Comparison of ENCODE assay signal across 8 cellular contexts in the genomic region with DNA sequence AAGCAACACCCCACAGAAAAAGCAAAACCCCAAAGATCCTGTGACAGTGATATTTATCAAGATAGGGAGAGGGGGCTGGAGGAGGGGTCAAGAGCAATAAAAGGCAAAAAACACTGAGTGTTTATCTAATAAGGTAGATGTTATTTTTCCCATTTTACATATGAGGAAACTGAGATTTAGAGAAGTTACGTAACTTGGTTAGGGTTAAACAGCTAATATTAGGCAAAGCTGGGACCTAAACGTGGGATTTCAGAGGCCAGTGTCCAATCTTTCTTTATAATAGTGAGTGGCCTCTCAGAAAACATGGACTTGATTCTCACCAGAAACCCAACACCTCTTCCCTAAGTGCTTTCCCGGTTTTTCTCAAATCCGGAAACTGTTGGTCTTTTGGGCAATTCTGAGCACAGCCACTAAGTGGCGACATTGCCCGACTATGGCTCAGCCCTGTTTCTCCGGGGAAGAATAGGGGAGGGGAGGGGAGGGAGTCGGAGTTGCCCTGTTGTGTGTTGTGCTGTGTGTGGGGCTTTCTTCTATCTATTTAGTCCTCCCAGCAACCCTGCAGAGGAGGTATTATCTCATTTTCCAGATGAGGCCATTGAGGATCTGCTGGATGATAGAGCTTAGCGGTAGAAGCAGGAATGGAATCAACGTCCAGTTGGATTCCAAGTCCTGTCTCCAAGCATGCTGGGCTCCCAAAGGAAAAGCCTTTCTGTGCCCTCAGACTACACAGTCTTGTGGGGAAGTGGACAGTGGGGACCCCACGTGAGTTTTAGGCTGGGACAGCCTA. TPM values are rescaled to one million over a fixed set of nuclear protein-coding genes. Genes with fewer than 3 reads are reported as not detected.
DNase-seq lines count a peak whose midpoint lies in the region; ATAC-seq and TF ChIP-seq lines count a peak whose summit lies in the region.
"Not testable (repeated sequence)": the region's sequence is repeated elsewhere in the genome, so short reads cannot be mapped to it uniquely, and the experiment has no call there.

No MANE protein-coding gene starts in this region.

- peak in 1 of 4 donors; percentile 58 for ATAC-seq in psoas muscle

- intact Hi-C loops in OCI-LY7 (cut with micrococcal nuclease; ENCODE audit: unreplicated experiment), result loop anchor here (10.0 kb wide), 1 partner anchor 168 kb away; no protein-coding TSS in a partner anchor
- intact Hi-C loops in esophagus squamous epithelium (cut with DNase I), result loop anchor here (10.0 kb wide), 1 partner anchor 298 kb away; no protein-coding TSS in a partner anchor
- intact Hi-C loops in psoas muscle (cut with DNase I), result not testable (repeated sequence)

- H3K36me3 ChIP-seq in OCI-LY7 (ENCODE audit: insufficient read depth, low read length); adipocyte (ENCODE audit: control insufficient read depth, insufficient read depth, low read length, severe bottlenecking); esophagus squamous epithelium; psoas muscle (ENCODE audit: insufficient read depth in 1 of 2, low read depth in 1 of 2): not testable (repeated sequence)

- H3K9me2 ChIP-seq in OCI-LY7 (ENCODE audit: insufficient read depth, low read length), result not testable (repeated sequence)

- not testable (repeated sequence) for H3K27ac ChIP-seq in OCI-LY7 (ENCODE audit: low read depth, low read length, poor library complexity, severe bottlenecking); esophagus squamous epithelium; psoas muscle

- not testable (repeated sequence) for BruUV-seq in OCI-LY7 (replicated peaks; lab: Mats Ljungman, UMichigan)

- H4K20me1 ChIP-seq in OCI-LY7 (ENCODE audit: insufficient read depth, low read length), result not testable (repeated sequence)

- H3K27me3 ChIP-seq in adipocyte (replicated peaks; ENCODE audit: control insufficient read depth, insufficient read depth, low read length) (peaks cover 39% of the 10 kb centered on the region), esophagus squamous epithelium (peaks cover 0 to 54% (median 0%) of the 10 kb centered on the region in 4 donors), psoas muscle (ENCODE audit: insufficient read depth in 3 of 3, low read length in 2 of 3) (peaks cover 0 to 41% (median 11%) of the 10 kb centered on the region in 3 donors)

- H3K9ac ChIP-seq in adipocyte (ENCODE audit: low read length), result not testable (repeated sequence)

- CTCF ChIA-PET in OCI-LY7 (lab: Charles Lee; ENCODE audit: unreplicated experiment), result interaction anchor here (1.0 kb wide), 1 partner anchor 11 kb away, joined by 4 read pairs; no protein-coding TSS in a partner anchor

- H3K79me2 ChIP-seq in OCI-LY7 (ENCODE audit: insufficient read depth, low read depth, low read length), result not testable (repeated sequence)

- TF ChIP-seq CTCF in AG10803 (conservative IDR thresholded peaks at IDR 0.05; ENCODE audit: low read length) (peak; percentile 24), GM12875 (IDR thresholded peaks at IDR 0.05; ENCODE audit: borderline replicate concordance, insufficient read depth, low read depth, low read length) (0 out of 2 replicates have a peak, but pooled peaks have one; percentile 21), OCI-LY7 (conservative IDR thresholded peaks at IDR 0.05; ENCODE audit: low read length) (peak; percentile 58), esophagus squamous epithelium (IDR thresholded peaks at IDR 0.05) (peak in 5 of 6 experiments; percentile 19 to 56 (median 35)), psoas muscle (IDR thresholded peaks at IDR 0.05) (peak; percentile 20)
- TF ChIP-seq CTCF in NB4 (IDR thresholded peaks at IDR 0.05; ENCODE audit: low read depth, low read length), result not testable (repeated sequence)

- WGBS in esophagus squamous epithelium, 2 donors, result 36 to 49% methylated on average over 4 to 6 of the region's 11 CpGs
- 26 to 39% (median 38%) methylated on average over 8 to 10 of the region's 11 CpGs for WGBS in psoas muscle, 3 donors

- DNase-seq in AG10803 (ENCODE audit: low read depth); OCI-LY7 (ENCODE audit: low spot score); esophagus squamous epithelium (lab: John Stamatoyannopoulos, UW); psoas muscle: not testable (repeated sequence)
- peak; percentile 18 for DNase-seq in NB4 (ENCODE audit: low read depth)
- peak; percentile 28 for DNase-seq in adipocyte (ENCODE audit: low read depth)
- peak; percentile 61 for DNase-seq in left kidney (ENCODE audit: low read depth, low spot score)

- H2AFZ ChIP-seq in OCI-LY7 (ENCODE audit: low read length), result not testable (repeated sequence)

- POLR2A ChIA-PET in OCI-LY7 (lab: Charles Lee), result interaction anchor here (0.7 kb wide), 1 partner anchor 27 kb away, joined by 3 read pairs; no protein-coding TSS in a partner anchor

- H3K9me3 ChIP-seq in OCI-LY7 (ENCODE audit: low read length); adipocyte (ENCODE audit: control insufficient read depth, low read length); esophagus squamous epithelium; psoas muscle: not testable (repeated sequence)

- H3K4me1 ChIP-seq in OCI-LY7 (ENCODE audit: insufficient read depth, low read length, poor library complexity, severe bottlenecking); adipocyte (ENCODE audit: control insufficient read depth, insufficient read depth, low read length); esophagus squamous epithelium; psoas muscle: not testable (repeated sequence)

- H3K4me2 ChIP-seq in OCI-LY7 (ENCODE audit: low read length), result not testable (repeated sequence)

- TF ChIP-seq POLR2A in NB4 (IDR thresholded peaks at IDR 0.05; ENCODE audit: extremely low read depth, insufficient read length); esophagus squamous epithelium (IDR thresholded peaks at IDR 0.05): not testable (repeated sequence)

- not testable (repeated sequence) for H3K4me3 ChIP-seq in AG10803 (ENCODE audit: low read length); GM12875 (ENCODE audit: low read depth, low read length); NB4 (ENCODE audit: low read depth, low read length); OCI-LY7 (ENCODE audit: low read depth, low read length, poor library complexity, severe bottlenecking); adipocyte (ENCODE audit: low read length); esophagus squamous epithelium; psoas muscle

RNA-seq across cellular contexts. Expression of a gene that starts 58.7 kb away (rescaled TPM):
- 11.1 and 12.0 TPM in 2 replicates for total RNA-seq in OCI-LY7 (2014; rRNA removed; shearing (Covaris generic))
- total RNA-seq in OCI-LY7 (2022), result 18.3 and 20.4 TPM in 2 replicates
- total RNA-seq in esophagus squamous epithelium, result 10 to 100 TPM; 25.0 to 31.4 (median 27.3) TPM
- 10 to 100 TPM; 16.3 to 22.7 (median 19.3) TPM for total RNA-seq in psoas muscle
- 10 to 100 TPM in 1 of 3 donors, 1 to 10 TPM in 2; 5.5 to 16.0 (median 9.4) TPM for polyA plus RNA-seq in psoas muscle
